8 cellular contexts compared by ENCODE assay signal in the genomic region with DNA sequence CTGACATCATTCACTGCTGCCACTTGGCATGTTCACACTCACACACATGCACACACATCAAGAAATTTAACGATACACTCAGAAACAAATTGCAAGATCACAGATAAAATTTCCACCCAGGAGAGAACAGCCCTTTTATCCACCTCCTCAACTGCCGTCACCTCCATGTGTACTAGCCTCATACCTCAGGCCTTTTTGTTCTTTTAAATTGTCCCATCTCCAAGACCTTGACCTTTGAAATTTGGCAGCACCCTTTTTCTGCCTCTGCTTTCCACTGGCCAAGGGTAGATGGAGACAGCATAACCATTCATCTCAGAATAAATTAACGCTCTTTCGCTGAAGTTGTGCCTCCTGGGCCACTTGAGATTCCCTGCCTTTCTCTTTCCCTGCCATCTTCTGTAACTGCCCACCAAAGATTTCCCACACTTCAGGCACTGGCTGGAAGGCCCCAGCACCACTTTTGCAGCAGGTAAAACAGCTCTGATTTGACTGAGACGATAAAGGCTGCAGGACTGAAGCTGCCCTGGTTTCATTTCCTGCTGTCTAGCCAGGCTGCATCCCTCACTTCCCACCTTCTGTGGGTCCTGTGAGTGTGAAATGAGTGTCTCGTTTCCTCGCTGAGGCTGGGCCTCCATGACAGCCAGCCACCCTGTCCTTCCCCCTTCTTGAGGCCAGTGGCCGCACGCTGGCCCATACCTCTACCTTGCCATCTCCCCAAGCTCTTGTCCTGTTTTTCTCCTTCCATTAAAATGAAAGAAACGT. TPM values are rescaled to one million over a fixed set of nuclear protein-coding genes. Genes with fewer than 3 reads are reported as not detected.
DNase-seq lines count a peak whose midpoint lies in the region; ATAC-seq and FAIRE-seq lines count a peak whose summit lies in the region.

No MANE protein-coding gene starts in this region.

- peak; percentile 45 for DNase-seq in GM19239 (ENCODE audit: insufficient read length, low spot score)
- no peak for DNase-seq in activated T-helper 2 cell treated with anti-CD3 and anti-CD28 coated beads, Interferon-gamma antibody, Interleukin-2, Interleukin-4, amounts not matched to agents 10 μg/mL and 5 μg/mL and 100 μg/mL, durations not matched to agents 14 hours and 24 hours and 36 hours (ENCODE audit: low spot score)
- DNase-seq in naive B cell = peak; percentile 2
- no peak for DNase-seq in foreskin melanocyte
- DNase-seq in LoVo (ENCODE audit: low spot score) = no peak
- no peak for DNase-seq in NCI-H2081 (lab: John Stamatoyannopoulos, UW)
- no peak for DNase-seq in DMS114 treated with DMSO at 0.1 percent for 48 hours (lab: John Stamatoyannopoulos, UW; ENCODE audit: unreplicated experiment)

- H3K27ac Mint-ChIP-seq in activated T-helper 2 cell treated with anti-CD3 and anti-CD28 coated beads, Interferon-gamma antibody, Interleukin-2, Interleukin-4, amounts not matched to agents 10 μg/mL and 5 μg/mL and 100 μg/mL, durations not matched to agents 14 hours and 24 hours and 36 hours = peak overlapping the region; percentile 54
- H3K27ac Mint-ChIP-seq in naive B cell = peak overlapping the region in 4 of 6 donors; percentile 42 to 89 (median 81)

- H3K27me3 Mint-ChIP-seq in activated T-helper 2 cell treated with anti-CD3 and anti-CD28 coated beads, Interferon-gamma antibody, Interleukin-2, Interleukin-4, amounts not matched to agents 10 μg/mL and 5 μg/mL and 100 μg/mL, durations not matched to agents 14 hours and 24 hours and 36 hours (ENCODE audit: low read depth) = no peaks in the 10 kb centered on the region
- H3K27me3 Mint-ChIP-seq in naive B cell = no peaks in the 10 kb centered on the region

- H3K36me3 Mint-ChIP-seq in activated T-helper 2 cell treated with anti-CD3 and anti-CD28 coated beads, Interferon-gamma antibody, Interleukin-2, Interleukin-4, amounts not matched to agents 10 μg/mL and 5 μg/mL and 100 μg/mL, durations not matched to agents 14 hours and 24 hours and 36 hours (ENCODE audit: low read depth) = peaks cover 44% of the 10 kb centered on the region
- peaks cover 0 to 12% of the 10 kb centered on the region in 2 donors for H3K36me3 Mint-ChIP-seq in naive B cell

- peak; percentile 46 for ATAC-seq in HG02973 (IDR thresholded peaks at IDR 0.05; ENCODE audit: unreplicated experiment)
- ATAC-seq in naive B cell (ENCODE audit: low read depth in 2 of 2) = peak; percentile 70 to 81

- no peak overlapping the region for H3K4me3 Mint-ChIP-seq in activated T-helper 2 cell treated with anti-CD3 and anti-CD28 coated beads, Interferon-gamma antibody, Interleukin-2, Interleukin-4, amounts not matched to agents 10 μg/mL and 5 μg/mL and 100 μg/mL, durations not matched to agents 14 hours and 24 hours and 36 hours (ENCODE audit: low read depth)
- peak overlapping the region in 6 of 8 donors; percentile 10 to 78 (median 39) for H3K4me3 Mint-ChIP-seq in naive B cell

- peaks cover 66% of the 10 kb centered on the region for H3K4me1 Mint-ChIP-seq in activated T-helper 2 cell treated with anti-CD3 and anti-CD28 coated beads, Interferon-gamma antibody, Interleukin-2, Interleukin-4, amounts not matched to agents 10 μg/mL and 5 μg/mL and 100 μg/mL, durations not matched to agents 14 hours and 24 hours and 36 hours (ENCODE audit: low read depth)
- peaks cover 53 to 65% (median 61%) of the 10 kb centered on the region in 3 donors for H3K4me1 Mint-ChIP-seq in naive B cell

- intact Hi-C loops in activated T-helper 2 cell treated with anti-CD3 and anti-CD28 coated beads, Interferon-gamma antibody, Interleukin-2, Interleukin-4, amounts not matched to agents 10 μg/mL and 5 μg/mL and 100 μg/mL, durations not matched to agents 14 hours and 24 hours and 36 hours (cut with micrococcal nuclease) = no loop called here

- peak; percentile 89 for FAIRE-seq in GM19239 (lab: Jason Lieb, UNC)

- H3K9me3 Mint-ChIP-seq in activated T-helper 2 cell treated with anti-CD3 and anti-CD28 coated beads, Interferon-gamma antibody, Interleukin-2, Interleukin-4, amounts not matched to agents 10 μg/mL and 5 μg/mL and 100 μg/mL, durations not matched to agents 14 hours and 24 hours and 36 hours = peaks cover 8% of the 10 kb centered on the region
- no peaks in the 10 kb centered on the region for H3K9me3 Mint-ChIP-seq in naive B cell

RNA-seq across cellular contexts. Expression of a gene that starts 39.3 kb away (rescaled TPM):
- 27.2 and 28.4 TPM in 2 replicates for total RNA-seq in activated T-helper 2 cell treated with anti-CD3 and anti-CD28 coated beads, Interferon-gamma antibody, Interleukin-2, Interleukin-4, amounts not matched to agents 10 μg/mL and 5 μg/mL and 100 μg/mL, durations not matched to agents 14 hours and 24 hours and 36 hours
- polyA plus RNA-seq in naive B cell (ENCODE audit: low read depth in 6 of 6) = 10 to 100 TPM; 18.2 to 36.1 (median 21.3) TPM

Comparison
In these comparisons a context has a peak if more than half of its experiments do, and no peak if none do; other contexts are left out.
1. DNase-seq: peak in GM19239 (single experiment) and naive B cell (single experiment); none in activated T-helper 2 cell treated with anti-CD3 and anti-CD28 coated beads, Interferon-gamma antibody, Interleukin-2, Interleukin-4, amounts not matched to agents 10 μg/mL and 5 μg/mL and 100 μg/mL, durations not matched to agents 14 hours and 24 hours and 36 hours (single experiment), foreskin melanocyte (single experiment), LoVo (single experiment), NCI-H2081 (0 of 2) and DMS114 treated with DMSO at 0.1 percent for 48 hours (single experiment).